In genomic region chr9:15238646-15239045, GRCh38 we compare ENCODE assay signal across 29 cellular contexts.
"Had no signal": no experiment of that assay in that cellular context is flagged by ENCODE, and none has a peak within 500 bp of the region (broad histone marks: within the 10 kb centered on the region; RNA-seq: fewer than 3 reads in every experiment).

No MANE protein-coding gene starts in this region.

- H3K27ac Mint-ChIP-seq: dendritic cell treated with granulocyte-macrophage colony-stimulating factor and Interleukin-4, amounts not matched to agents 40 ng/mL and 50 ng/mL, for 4 days; endodermal cell; naive thymus-derived CD4-positive, alpha-beta T cell; nephron; neural progenitor cell had no signal

- H3K27me3 Mint-ChIP-seq: dendritic cell treated with granulocyte-macrophage colony-stimulating factor and Interleukin-4, amounts not matched to agents 40 ng/mL and 50 ng/mL, for 4 days; naive thymus-derived CD4-positive, alpha-beta T cell; stimulated activated naive CD8-positive, alpha-beta T cell treated with anti-CD3 and anti-CD28 coated beads, Interleukin-15, amount 100 ng/mL, for 72 hours had no signal

- H3K27me3 ChIP-seq: colonic mucosa, foreskin keratinocyte, gastroesophageal sphincter, heart left ventricle, hepatocyte, neural progenitor cell, ovary, right lobe of liver, suprapubic skin had no signal

- H3K4me1 ChIP-seq: colonic mucosa, foreskin keratinocyte, neural progenitor cell had no signal

- H3K36me3 ChIP-seq: colonic mucosa, gastroesophageal sphincter, heart left ventricle, neural progenitor cell, ovary, right lobe of liver, suprapubic skin had no signal

- H3K4me3 Mint-ChIP-seq: dendritic cell treated with granulocyte-macrophage colony-stimulating factor and Interleukin-4, amounts not matched to agents 40 ng/mL and 50 ng/mL, for 4 days; endodermal cell; nephron; neural progenitor cell; stimulated activated naive CD8-positive, alpha-beta T cell treated with anti-CD3 and anti-CD28 coated beads, Interleukin-15, amount 100 ng/mL, for 72 hours had no signal

- FAIRE-seq: kidney had no signal

- H3K4me1 Mint-ChIP-seq: neural progenitor cell had no signal

- DNase-seq: colonic mucosa; effector CD8-positive, alpha-beta T cell; endodermal cell; foreskin keratinocyte; heart left ventricle; kidney; mammary epithelial cell; mesendoderm; midbrain; naive thymus-derived CD4-positive, alpha-beta T cell; ovary; posterior cingulate gyrus; retina; right lobe of liver; stimulated activated CD4-positive, alpha-beta T cell treated with anti-CD3 and anti-CD28 coated beads, Interleukin-12 subunit alpha, Interleukin-12 subunit beta, amount 100 ng/mL, for 4 hours; stimulated activated CD4-positive, alpha-beta T cell treated with anti-CD3 and anti-CD28 coated beads, Interleukin-1b, Interleukin-23, amount 100 ng/mL, for 48 hours; stimulated activated CD4-positive, alpha-beta T cell treated with anti-CD3 and anti-CD28 coated beads, Interleukin-4, amount 100 ng/mL, for 1 hour; stimulated activated CD8-positive, alpha-beta memory T cell treated with anti-CD3 and anti-CD28 coated beads, Interleukin-4, amount 100 ng/mL, for 48 hours; stimulated activated naive CD4-positive, alpha-beta T cell; stimulated activated naive CD8-positive, alpha-beta T cell treated with anti-CD3 and anti-CD28 coated beads, Interleukin-15, amount 100 ng/mL, for 72 hours; trophoblast cell had no signal

- H3K9me3 ChIP-seq: colonic mucosa, ovary had no signal

- H3K27ac ChIP-seq: colonic mucosa, epithelial cell of prostate, foreskin keratinocyte, hepatocyte, neural progenitor cell, ovary, right lobe of liver, suprapubic skin had no signal

- H3K4me3 ChIP-seq: colonic mucosa, gastroesophageal sphincter, heart left ventricle, hepatocyte, neural progenitor cell, ovary, right lobe of liver, smooth muscle cell, suprapubic skin had no signal
